ENCODE assay signal across 1 cellular context in the genomic region with DNA sequence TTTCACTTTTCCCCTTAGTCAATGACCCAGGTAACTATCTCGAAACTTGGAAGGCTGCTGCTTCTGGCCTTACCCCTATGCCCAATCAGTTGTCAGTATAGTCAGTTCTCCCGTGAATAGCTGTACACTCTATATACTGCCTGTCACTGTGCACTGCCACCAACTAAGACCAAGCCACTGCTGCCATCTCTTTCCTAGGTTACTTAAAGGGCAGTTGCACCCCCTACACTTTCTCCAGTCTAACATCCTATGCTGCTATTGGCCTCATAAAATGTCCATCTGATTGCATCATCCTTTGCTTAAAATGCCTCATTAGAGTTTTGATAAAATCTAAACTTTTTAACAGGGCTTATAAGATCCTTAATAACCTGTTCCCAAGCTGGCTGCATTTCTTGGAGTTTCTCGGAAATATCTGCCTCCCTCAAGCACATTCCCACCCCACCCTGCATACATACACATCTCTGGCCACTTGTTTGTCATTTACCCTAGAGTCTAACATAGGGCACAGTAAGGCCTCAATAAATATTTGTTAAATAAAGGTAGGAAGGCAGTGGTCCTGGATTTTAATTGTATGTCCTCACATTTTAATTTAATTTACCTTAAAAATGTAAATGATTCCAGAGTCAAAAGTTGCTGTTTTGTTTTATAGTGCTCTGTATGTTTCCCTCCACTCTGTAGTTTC.
TF ChIP-seq lines count a peak whose summit lies in the region.

No MANE protein-coding gene starts in this region.

TF ChIP-seq in K562, 482 proteins besides CTCF, POLR2A, EP300 and RAD21 (continued from another document):
- TF ChIP-seq, protein P1, sequence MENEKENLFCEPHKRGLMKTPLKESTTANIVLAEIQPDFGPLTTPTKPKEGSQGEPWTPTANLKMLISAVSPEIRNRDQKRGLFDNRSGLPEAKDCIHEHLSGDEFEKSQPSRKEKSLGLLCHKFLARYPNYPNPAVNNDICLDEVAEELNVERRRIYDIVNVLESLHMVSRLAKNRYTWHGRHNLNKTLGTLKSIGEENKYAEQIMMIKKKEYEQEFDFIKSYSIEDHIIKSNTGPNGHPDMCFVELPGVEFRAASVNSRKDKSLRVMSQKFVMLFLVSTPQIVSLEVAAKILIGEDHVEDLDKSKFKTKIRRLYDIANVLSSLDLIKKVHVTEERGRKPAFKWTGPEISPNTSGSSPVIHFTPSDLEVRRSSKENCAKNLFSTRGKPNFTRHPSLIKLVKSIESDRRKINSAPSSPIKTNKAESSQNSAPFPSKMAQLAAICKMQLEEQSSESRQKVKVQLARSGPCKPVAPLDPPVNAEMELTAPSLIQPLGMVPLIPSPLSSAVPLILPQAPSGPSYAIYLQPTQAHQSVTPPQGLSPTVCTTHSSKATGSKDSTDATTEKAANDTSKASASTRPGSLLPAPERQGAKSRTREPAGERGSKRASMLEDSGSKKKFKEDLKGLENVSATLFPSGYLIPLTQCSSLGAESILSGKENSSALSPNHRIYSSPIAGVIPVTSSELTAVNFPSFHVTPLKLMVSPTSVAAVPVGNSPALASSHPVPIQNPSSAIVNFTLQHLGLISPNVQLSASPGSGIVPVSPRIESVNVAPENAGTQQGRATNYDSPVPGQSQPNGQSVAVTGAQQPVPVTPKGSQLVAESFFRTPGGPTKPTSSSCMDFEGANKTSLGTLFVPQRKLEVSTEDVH (IDR thresholded peaks at IDR 0.05; ENCODE audit: low read depth, partially characterized antibody): no peak
- no peak for TF ChIP-seq SMARCE1 (IDR thresholded peaks at IDR 0.05)
- TF ChIP-seq ZNF408 (CRISPR knock-in tag; IDR thresholded peaks at IDR 0.05; ENCODE audit: low read depth): no peak
- no peak for TF ChIP-seq SP2 (IDR thresholded peaks at IDR 0.05; ENCODE audit: extremely low read depth, low read depth, low read length, poor library complexity, severe bottlenecking)
- TF ChIP-seq BRF1 (IDR thresholded peaks at IDR 0.05; ENCODE audit: borderline replicate concordance, extremely low read depth, insufficient read length): no peak
- no peak for TF ChIP-seq ZNF586 (CRISPR knock-in tag; conservative IDR thresholded peaks at IDR 0.05)
- no peak for TF ChIP-seq NCOA6 (IDR thresholded peaks at IDR 0.05)
- TF ChIP-seq, protein P2, sequence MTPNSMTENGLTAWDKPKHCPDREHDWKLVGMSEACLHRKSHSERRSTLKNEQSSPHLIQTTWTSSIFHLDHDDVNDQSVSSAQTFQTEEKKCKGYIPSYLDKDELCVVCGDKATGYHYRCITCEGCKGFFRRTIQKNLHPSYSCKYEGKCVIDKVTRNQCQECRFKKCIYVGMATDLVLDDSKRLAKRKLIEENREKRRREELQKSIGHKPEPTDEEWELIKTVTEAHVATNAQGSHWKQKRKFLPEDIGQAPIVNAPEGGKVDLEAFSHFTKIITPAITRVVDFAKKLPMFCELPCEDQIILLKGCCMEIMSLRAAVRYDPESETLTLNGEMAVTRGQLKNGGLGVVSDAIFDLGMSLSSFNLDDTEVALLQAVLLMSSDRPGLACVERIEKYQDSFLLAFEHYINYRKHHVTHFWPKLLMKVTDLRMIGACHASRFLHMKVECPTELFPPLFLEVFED (CRISPR knock-in tag; conservative IDR thresholded peaks at IDR 0.05): 0 out of 2 replicates have a peak, but pooled peaks have one; percentile 31
- TF ChIP-seq PRPF4 (IDR thresholded peaks at IDR 0.05; ENCODE audit: insufficient read depth, low read depth, low read length, poor library complexity, severe bottlenecking): no peak
- TF ChIP-seq CREBBP (IDR thresholded peaks at IDR 0.05; ENCODE audit: low read depth, low read length): no peak
- TF ChIP-seq, protein P3, sequence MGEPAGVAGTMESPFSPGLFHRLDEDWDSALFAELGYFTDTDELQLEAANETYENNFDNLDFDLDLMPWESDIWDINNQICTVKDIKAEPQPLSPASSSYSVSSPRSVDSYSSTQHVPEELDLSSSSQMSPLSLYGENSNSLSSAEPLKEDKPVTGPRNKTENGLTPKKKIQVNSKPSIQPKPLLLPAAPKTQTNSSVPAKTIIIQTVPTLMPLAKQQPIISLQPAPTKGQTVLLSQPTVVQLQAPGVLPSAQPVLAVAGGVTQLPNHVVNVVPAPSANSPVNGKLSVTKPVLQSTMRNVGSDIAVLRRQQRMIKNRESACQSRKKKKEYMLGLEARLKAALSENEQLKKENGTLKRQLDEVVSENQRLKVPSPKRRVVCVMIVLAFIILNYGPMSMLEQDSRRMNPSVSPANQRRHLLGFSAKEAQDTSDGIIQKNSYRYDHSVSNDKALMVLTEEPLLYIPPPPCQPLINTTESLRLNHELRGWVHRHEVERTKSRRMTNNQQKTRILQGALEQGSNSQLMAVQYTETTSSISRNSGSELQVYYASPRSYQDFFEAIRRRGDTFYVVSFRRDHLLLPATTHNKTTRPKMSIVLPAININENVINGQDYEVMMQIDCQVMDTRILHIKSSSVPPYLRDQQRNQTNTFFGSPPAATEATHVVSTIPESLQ (CRISPR knock-in tag; IDR thresholded peaks at IDR 0.05): no peak
- TF ChIP-seq, protein P4, sequence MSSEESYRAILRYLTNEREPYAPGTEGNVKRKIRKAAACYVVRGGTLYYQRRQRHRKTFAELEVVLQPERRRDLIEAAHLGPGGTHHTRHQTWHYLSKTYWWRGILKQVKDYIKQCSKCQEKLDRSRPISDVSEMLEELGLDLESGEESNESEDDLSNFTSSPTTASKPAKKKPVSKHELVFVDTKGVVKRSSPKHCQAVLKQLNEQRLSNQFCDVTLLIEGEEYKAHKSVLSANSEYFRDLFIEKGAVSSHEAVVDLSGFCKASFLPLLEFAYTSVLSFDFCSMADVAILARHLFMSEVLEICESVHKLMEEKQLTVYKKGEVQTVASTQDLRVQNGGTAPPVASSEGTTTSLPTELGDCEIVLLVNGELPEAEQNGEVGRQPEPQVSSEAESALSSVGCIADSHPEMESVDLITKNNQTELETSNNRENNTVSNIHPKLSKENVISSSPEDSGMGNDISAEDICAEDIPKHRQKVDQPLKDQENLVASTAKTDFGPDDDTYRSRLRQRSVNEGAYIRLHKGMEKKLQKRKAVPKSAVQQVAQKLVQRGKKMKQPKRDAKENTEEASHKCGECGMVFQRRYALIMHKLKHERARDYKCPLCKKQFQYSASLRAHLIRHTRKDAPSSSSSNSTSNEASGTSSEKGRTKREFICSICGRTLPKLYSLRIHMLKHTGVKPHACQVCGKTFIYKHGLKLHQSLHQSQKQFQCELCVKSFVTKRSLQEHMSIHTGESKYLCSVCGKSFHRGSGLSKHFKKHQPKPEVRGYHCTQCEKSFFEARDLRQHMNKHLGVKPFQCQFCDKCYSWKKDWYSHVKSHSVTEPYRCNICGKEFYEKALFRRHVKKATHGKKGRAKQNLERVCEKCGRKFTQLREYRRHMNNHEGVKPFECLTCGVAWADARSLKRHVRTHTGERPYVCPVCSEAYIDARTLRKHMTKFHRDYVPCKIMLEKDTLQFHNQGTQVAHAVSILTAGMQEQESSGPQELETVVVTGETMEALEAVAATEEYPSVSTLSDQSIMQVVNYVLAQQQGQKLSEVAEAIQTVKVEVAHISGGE (CRISPR knock-in tag; IDR thresholded peaks at IDR 0.05): no peak; a peak in 1 of 6 replicates
- no peak for TF ChIP-seq SRSF9 (IDR thresholded peaks at IDR 0.05; ENCODE audit: borderline replicate concordance, low read depth, low read length)
- no peak for TF ChIP-seq CAMTA2 (CRISPR knock-in tag; conservative IDR thresholded peaks at IDR 0.05)
- TF ChIP-seq, protein P5, sequence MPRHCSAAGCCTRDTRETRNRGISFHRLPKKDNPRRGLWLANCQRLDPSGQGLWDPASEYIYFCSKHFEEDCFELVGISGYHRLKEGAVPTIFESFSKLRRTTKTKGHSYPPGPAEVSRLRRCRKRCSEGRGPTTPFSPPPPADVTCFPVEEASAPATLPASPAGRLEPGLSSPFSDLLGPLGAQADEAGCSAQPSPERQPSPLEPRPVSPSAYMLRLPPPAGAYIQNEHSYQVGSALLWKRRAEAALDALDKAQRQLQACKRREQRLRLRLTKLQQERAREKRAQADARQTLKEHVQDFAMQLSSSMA (CRISPR knock-in tag; IDR thresholded peaks at IDR 0.05): no peak
- TF ChIP-seq ZBTB8A (IDR thresholded peaks at IDR 0.05; ENCODE audit: partially characterized antibody): no peak
- TF ChIP-seq HMG20B (CRISPR knock-in tag; IDR thresholded peaks at IDR 0.05): no peak
- TF ChIP-seq, protein P6, sequence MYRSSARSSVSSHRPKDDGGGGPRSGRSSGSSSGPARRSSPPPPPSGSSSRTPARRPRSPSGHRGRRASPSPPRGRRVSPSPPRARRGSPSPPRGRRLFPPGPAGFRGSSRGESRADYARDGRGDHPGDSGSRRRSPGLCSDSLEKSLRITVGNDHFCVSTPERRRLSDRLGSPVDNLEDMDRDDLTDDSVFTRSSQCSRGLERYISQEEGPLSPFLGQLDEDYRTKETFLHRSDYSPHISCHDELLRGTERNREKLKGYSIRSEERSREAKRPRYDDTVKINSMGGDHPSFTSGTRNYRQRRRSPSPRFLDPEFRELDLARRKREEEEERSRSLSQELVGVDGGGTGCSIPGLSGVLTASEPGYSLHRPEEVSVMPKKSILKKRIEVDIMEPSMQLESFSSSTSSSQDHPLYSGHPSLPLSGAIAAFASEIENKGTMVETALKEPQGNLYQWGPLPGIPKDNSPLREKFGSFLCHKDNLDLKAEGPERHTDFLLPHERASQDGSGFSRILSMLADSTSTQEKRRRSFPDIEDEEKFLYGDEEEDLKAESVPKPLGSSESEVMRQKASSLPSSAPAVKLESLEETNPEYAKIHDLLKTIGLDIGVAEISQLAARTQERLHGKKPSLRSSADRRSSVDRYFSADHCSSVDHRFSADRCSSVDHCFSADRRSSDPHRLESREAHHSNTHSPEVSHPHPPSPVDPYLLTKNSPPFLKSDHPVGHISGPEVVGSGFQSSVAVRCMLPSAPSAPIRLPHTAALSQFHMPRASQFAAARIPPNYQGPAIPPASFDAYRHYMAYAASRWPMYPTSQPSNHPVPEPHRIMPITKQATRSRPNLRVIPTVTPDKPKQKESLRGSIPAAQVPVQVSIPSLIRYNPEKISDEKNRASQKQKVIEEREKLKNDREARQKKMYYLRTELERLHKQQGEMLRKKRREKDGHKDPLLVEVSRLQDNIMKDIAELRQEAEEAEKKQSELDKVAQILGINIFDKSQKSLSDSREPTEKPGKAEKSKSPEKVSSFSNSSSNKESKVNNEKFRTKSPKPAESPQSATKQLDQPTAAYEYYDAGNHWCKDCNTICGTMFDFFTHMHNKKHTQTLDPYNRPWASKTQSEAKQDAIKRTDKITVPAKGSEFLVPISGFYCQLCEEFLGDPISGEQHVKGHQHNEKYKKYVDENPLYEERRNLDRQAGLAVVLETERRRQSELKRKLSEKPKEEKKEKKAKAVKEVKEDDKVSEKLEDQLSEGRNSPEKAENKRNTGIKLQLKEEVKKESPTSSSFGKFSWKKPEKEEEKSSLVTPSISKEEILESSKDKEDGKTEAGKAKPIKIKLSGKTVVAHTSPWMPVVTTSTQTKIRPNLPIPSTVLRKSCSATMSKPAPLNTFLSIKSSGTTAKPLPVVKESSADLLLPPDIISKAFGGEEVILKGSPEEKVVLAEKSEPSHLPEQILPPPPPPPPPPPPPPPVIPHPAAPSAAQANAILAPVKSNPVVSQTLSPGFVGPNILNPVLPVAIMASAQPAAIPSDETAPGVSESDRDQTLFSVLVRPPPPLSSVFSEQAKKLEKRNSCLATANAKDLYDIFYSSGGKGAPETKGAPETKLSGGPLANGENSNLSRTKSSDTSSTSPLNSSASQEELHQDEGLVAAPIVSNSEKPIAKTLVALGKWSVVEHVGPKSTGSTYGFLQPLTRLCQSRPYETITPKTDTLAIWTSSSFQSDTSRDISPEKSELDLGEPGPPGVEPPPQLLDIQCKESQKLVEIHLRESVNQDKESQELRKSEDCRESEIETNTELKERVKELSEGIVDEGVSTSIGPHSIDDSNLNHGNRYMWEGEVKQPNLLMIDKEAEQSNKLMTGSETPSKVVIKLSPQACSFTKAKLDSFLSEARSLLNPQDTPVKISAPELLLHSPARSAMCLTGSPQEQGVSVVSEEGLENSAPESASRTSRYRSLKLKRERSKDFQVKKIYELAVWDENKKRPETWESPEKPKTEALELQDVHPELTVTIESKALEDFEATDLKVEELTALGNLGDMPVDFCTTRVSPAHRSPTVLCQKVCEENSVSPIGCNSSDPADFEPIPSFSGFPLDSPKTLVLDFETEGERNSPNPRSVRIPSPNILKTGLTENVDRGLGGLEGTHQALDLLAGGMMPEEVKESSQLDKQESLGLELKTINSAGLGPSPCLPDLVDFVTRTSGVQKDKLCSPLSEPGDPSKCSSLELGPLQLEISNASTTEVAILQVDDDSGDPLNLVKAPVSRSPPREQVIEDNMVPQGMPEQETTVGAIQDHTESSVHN (IDR thresholded peaks at IDR 0.05; ENCODE audit: borderline replicate concordance in 1 of 2, low read depth in 1 of 2): no peak
- no peak for TF ChIP-seq PHTF2 (CRISPR knock-in tag; IDR thresholded peaks at IDR 0.05)
- TF ChIP-seq KLF1 (tag; IDR thresholded peaks at IDR 0.05): no peak
- peak; percentile 27; the same call in 1 of the 2 replicates for TF ChIP-seq ELF4 (CRISPR knock-in tag; IDR thresholded peaks at IDR 0.05)
- no peak for TF ChIP-seq ZNF444 (CRISPR knock-in tag; IDR thresholded peaks at IDR 0.05)
- TF ChIP-seq MTA1 (IDR thresholded peaks at IDR 0.05; ENCODE audit: borderline replicate concordance): no peak
- TF ChIP-seq DNMT1 (IDR thresholded peaks at IDR 0.05): no peak
- TF ChIP-seq, protein P7, sequence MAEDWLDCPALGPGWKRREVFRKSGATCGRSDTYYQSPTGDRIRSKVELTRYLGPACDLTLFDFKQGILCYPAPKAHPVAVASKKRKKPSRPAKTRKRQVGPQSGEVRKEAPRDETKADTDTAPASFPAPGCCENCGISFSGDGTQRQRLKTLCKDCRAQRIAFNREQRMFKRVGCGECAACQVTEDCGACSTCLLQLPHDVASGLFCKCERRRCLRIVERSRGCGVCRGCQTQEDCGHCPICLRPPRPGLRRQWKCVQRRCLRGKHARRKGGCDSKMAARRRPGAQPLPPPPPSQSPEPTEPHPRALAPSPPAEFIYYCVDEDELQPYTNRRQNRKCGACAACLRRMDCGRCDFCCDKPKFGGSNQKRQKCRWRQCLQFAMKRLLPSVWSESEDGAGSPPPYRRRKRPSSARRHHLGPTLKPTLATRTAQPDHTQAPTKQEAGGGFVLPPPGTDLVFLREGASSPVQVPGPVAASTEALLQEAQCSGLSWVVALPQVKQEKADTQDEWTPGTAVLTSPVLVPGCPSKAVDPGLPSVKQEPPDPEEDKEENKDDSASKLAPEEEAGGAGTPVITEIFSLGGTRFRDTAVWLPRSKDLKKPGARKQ (CRISPR knock-in tag; IDR thresholded peaks at IDR 0.05): no peak
- TF ChIP-seq POLR2AphosphoS2 (IDR thresholded peaks at IDR 0.05; ENCODE audit: low read length): no peak
TF ChIP-seq in K562: peak in this region for 68.
